Comparison of ENCODE assay signal across 9 cellular contexts in genomic region chr19:50794074-50794777, GRCh38. TPM values are rescaled to one million over a fixed set of nuclear protein-coding genes. Genes with fewer than 3 reads are reported as not detected.
A peak's percentile ranks its signal among the peaks of the same experiment; 100 is the strongest.
DNase-seq lines count a peak whose midpoint lies in the region; ATAC-seq, FAIRE-seq and TF ChIP-seq lines count a peak whose summit lies in the region.
"Had no signal": no experiment of that assay in that cellular context is flagged by ENCODE, and none has a peak within 500 bp of the region (broad histone marks: within the 10 kb centered on the region; RNA-seq: fewer than 3 reads in every experiment).

No MANE protein-coding gene starts in this region.

- no peak overlapping the region for H3K4ac ChIP-seq in mesenchymal stem cell (ENCODE audit: low read depth in 1 of 2, low read length in 2 of 2)

- no peak overlapping the region for H3K18ac ChIP-seq in mesenchymal stem cell (ENCODE audit: low read depth in 1 of 2, low read length in 2 of 2)

- H4K91ac ChIP-seq in mesenchymal stem cell (ENCODE audit: low read length) = no peak overlapping the region

- H3K27me3 ChIP-seq in K562 (ENCODE audit: control insufficient read depth in 2 of 2, insufficient read depth in 2 of 2, low read length in 2 of 2) = no peaks in the 10 kb centered on the region
- H3K27me3 ChIP-seq in mesenchymal stem cell (ENCODE audit: control insufficient read depth in 1 of 2, insufficient read depth in 1 of 2, low read length in 2 of 2) = no peaks in the 10 kb centered on the region

- no peak overlapping the region for H2AK5ac ChIP-seq in mesenchymal stem cell (ENCODE audit: low read length, severe bottlenecking)

- TF ChIP-seq CTCF in K562 (IDR thresholded peaks at IDR 0.05 in 2 of 3, conservative IDR thresholded peaks at IDR 0.05 in 1 of 3; ENCODE audit: insufficient read depth in 2 of 3, low read depth in 1 of 3, low read length in 3 of 3) = peak; percentile 61 to 70 (median 65)

- H4K20me1 ChIP-seq in K562 (replicated peaks; ENCODE audit: control insufficient read depth, insufficient read depth, low read length) = peaks cover 37% of the 10 kb centered on the region

- no peak overlapping the region for H2BK12ac ChIP-seq in mesenchymal stem cell (ENCODE audit: low read length in 2 of 2)

- FAIRE-seq in K562 (lab: Jason Lieb, UNC) = peak; percentile 69
- no peak for FAIRE-seq in urothelium cell line (lab: Jason Lieb, UNC)

- BruUV-seq in K562 (replicated peaks; lab: Mats Ljungman, UMichigan) = no TSS peak

- H3K9me3 ChIP-seq in K562 (replicated peaks; ENCODE audit: control insufficient read depth, insufficient read depth, low read depth, low read length) = no peaks in the 10 kb centered on the region
- no peaks in the 10 kb centered on the region for H3K9me3 ChIP-seq in mesenchymal stem cell (ENCODE audit: control insufficient read depth, low read length)

- 14% methylated on average over 11 of the region's 11 CpGs for WGBS in K562 (ENCODE audit: insufficient coverage, low coverage, missing lambda C conversion rate)
- WGBS in mesenchymal stem cell = 50% methylated on average over 9 of the region's 11 CpGs

- no peaks in the 10 kb centered on the region; the same call in 2 of the 3 replicates for H3K79me2 ChIP-seq in K562 (ENCODE audit: control insufficient read depth, insufficient read depth, low read length)

- no peak overlapping the region for H3K27ac ChIP-seq in K562 (ENCODE audit: extremely low read depth, low read depth, low read length)
- no peak overlapping the region for H3K27ac ChIP-seq in mesenchymal stem cell (ENCODE audit: low read length, poor library complexity, severe bottlenecking)

- ATAC-seq in K562 (peak; percentile 69), GM19351 (IDR thresholded peaks at IDR 0.05; ENCODE audit: unreplicated experiment) (no peak)

- TF ChIP-seq EP300 in K562 (IDR thresholded peaks at IDR 0.05; ENCODE audit: low read length) = no peak

- DNase-seq in stimulated activated CD4-positive, alpha-beta T cell treated with anti-CD3 and anti-CD28 coated beads, Interleukin-4, amount 100 ng/mL, for 1 hour = peak; percentile 44
- no peak for DNase-seq in stimulated activated CD4-positive, alpha-beta T cell treated with anti-CD3 and anti-CD28 coated beads, Interleukin-4, amount 100 ng/mL, for 4 hours
- DNase-seq in NCI-H2171 treated with DMSO at 0.1 percent for 48 hours (lab: John Stamatoyannopoulos, UW) = peak; percentile 85
- DNase-seq in K562 (ENCODE audit: extremely low read depth in 1 of 4, low spot score in 3 of 4) = peak; percentile 77 to 84 (median 79)
- peak; percentile 29 for DNase-seq in urothelium cell line (ENCODE audit: low spot score)
- no peak for DNase-seq in hepatic stellate cell (ENCODE audit: low spot score)
- DNase-seq in mesenchymal stem cell = no peak
- DNase-seq: NCI-H226 had no signal

- H3K4me3 ChIP-seq in K562 (no peak overlapping the region), mesenchymal stem cell (ENCODE audit: insufficient read depth in 1 of 2, low read depth in 1 of 2, low read length in 2 of 2) (no peak overlapping the region)

- TF ChIP-seq RAD21 in K562 (CRISPR knock-in tag; conservative IDR thresholded peaks at IDR 0.05 in 1 of 2, IDR thresholded peaks at IDR 0.05 in 1 of 2) = peak; percentile 53 to 79

- POLR2A ChIA-PET in K562 (lab: Yijun Ruan, JAX) = interaction anchor here (0.6 to 3.7 kb wide), 17 partner anchors 10 to 234 kb away, joined by 3 to 58 read pairs (median 3); no protein-coding TSS in a partner anchor

- H2AFZ ChIP-seq in K562 (ENCODE audit: low read depth, low read length) = no peak overlapping the region
- H2AFZ ChIP-seq in mesenchymal stem cell (ENCODE audit: low read depth, low read length) = no peak overlapping the region

- no peak overlapping the region for H3K14ac ChIP-seq in mesenchymal stem cell (ENCODE audit: low read length in 2 of 2)

- peaks cover 37% of the 10 kb centered on the region; the same call in 2 of the 3 replicates for H3K36me3 ChIP-seq in K562 (ENCODE audit: control insufficient read depth, insufficient read depth, low read length)
- peaks cover 25 to 46% of the 10 kb centered on the region in 2 experiments for H3K36me3 ChIP-seq in mesenchymal stem cell (ENCODE audit: control insufficient read depth in 1 of 2, insufficient read depth in 2 of 2, low read depth in 1 of 2, low read length in 2 of 2)

- in situ Hi-C loops in K562 (cut with MboI) = loop anchor here (5.0 kb wide), 2 partner anchors 78 to 123 kb away; partner anchors contain the start of gene KLK2

- H3K4me2 ChIP-seq in K562 (ENCODE audit: insufficient read depth, low read length) (peak overlapping the region; percentile 19; the same call in 1 of the 2 replicates), mesenchymal stem cell (ENCODE audit: low read length, poor library complexity, severe bottlenecking) (no peak overlapping the region)

- no peak overlapping the region for H2BK5ac ChIP-seq in mesenchymal stem cell (ENCODE audit: low read depth, low read length, poor library complexity, severe bottlenecking)

- TF ChIP-seq POLR2A in K562 (conservative IDR thresholded peaks at IDR 0.05) = no peak

- peaks cover 15% of the 10 kb centered on the region for H3K9me1 ChIP-seq in K562 (ENCODE audit: control insufficient read depth, insufficient read depth, low read length)

- CTCF ChIA-PET in K562 (lab: Yijun Ruan, JAX; ENCODE audit: low intra/inter-chr PET ratio) = interaction anchor here (0.8 to 1.8 kb wide), 3 partner anchors 77 to 127 kb away, joined by 3 to 4 read pairs (median 3); no protein-coding TSS in a partner anchor

- intact Hi-C loops in K562 (cut with micrococcal nuclease) = loop anchor here (1.0 to 2.0 kb wide), 2 partner anchors 76 to 129 kb away; no protein-coding TSS in a partner anchor

- no peak overlapping the region for H4K8ac ChIP-seq in mesenchymal stem cell (ENCODE audit: low read length)

- no peak overlapping the region for H3K23ac ChIP-seq in mesenchymal stem cell (ENCODE audit: low read length in 2 of 2)

- H3K79me1 ChIP-seq in mesenchymal stem cell (replicated peaks; ENCODE audit: low read length, poor library complexity, severe bottlenecking) = peaks cover 25% of the 10 kb centered on the region

- H3K4me1 ChIP-seq in K562 (replicated peaks in 1 of 2; ENCODE audit: control insufficient read depth in 2 of 2, insufficient read depth in 2 of 2, low read length in 2 of 2) (peaks cover 7 to 62% of the 10 kb centered on the region in 2 experiments; a peak in 4 of 5 replicates), mesenchymal stem cell (ENCODE audit: control insufficient read depth, insufficient read depth, low read depth, low read length) (peaks cover 12% of the 10 kb centered on the region)

- H3K9ac ChIP-seq in K562 (ENCODE audit: insufficient read depth in 1 of 2, low read depth in 2 of 2, low read length in 2 of 2) (0 out of 4 replicates have a peak overlapping the region, but pooled peaks of 1 of the 2 experiments have one; percentile 38), mesenchymal stem cell (ENCODE audit: low read length) (no peak overlapping the region)

- no peak overlapping the region for H2BK15ac ChIP-seq in mesenchymal stem cell (ENCODE audit: low read depth, poor library complexity, severe bottlenecking)

- no peak overlapping the region for H2BK120ac ChIP-seq in mesenchymal stem cell (ENCODE audit: low read depth, low read length)

RNA-seq across cellular contexts. Expression of gene ACP4, which starts 4.0 kb away (rescaled TPM):
- total RNA-seq in K562 (2011; cell fraction: chromatin; rRNA removed; ENCODE audit: low replicate concordance) = not detected in 2 replicates
- total RNA-seq in K562 (2011; cell fraction: nucleolus; rRNA removed) = not detected in 2 replicates
- not detected in 2 replicates for total RNA-seq in K562 (2011; cell fraction: nucleoplasm; rRNA removed)
- not detected in 2 replicates for total RNA-seq in K562 (2014; rRNA removed)
- total RNA-seq in K562 (2014; rRNA removed; fragmentation: Illumina TruSeq; extraction: Trizol) = not detected in 2 replicates
- not detected in 2 replicates for total RNA-seq in K562 (2015; rRNA removed; fragmentation: Illumina TruSeq; extraction: Trizol)
- not detected in 2 replicates for total RNA-seq in K562 (2021)
- not detected in 2 replicates for polyA plus RNA-seq in K562 (2011; rRNA removed)
- polyA plus RNA-seq in K562 (2011; cell fraction: cytosol; rRNA removed) = not detected in 2 replicates
- polyA plus RNA-seq in K562 (2011; cell fraction: nucleus; rRNA removed) = not detected in 2 replicates
- polyA plus RNA-seq in K562 (2012) = not detected in 2 replicates
- not detected in 2 replicates for polyA plus RNA-seq in K562 (2014; fragmentation: Illumina TruSeq; extraction: Trizol)
- polyA plus RNA-seq in K562 (2014; fragmentation: Nextera tagmentation; extraction: Ambion mirVana) = not detected
- polyA plus RNA-seq in K562 (2014; rRNA removed) = not detected in 2 replicates
- not detected in 2 replicates for polyA minus RNA-seq in K562 (2011; rRNA and poly(A)+ RNA removed)
- not detected in 2 replicates for polyA minus RNA-seq in K562 (2011; cell fraction: cytosol; rRNA and poly(A)+ RNA removed)
- polyA minus RNA-seq in K562 (2011; cell fraction: nucleus; rRNA and poly(A)+ RNA removed) = not detected in 2 replicates
- not detected for polyA plus RNA-seq in mesenchymal stem cell (2013, experiment 1 of 2)
- not detected for polyA plus RNA-seq in mesenchymal stem cell (2013, experiment 2 of 2)

RNA-seq across cellular contexts. Expression of gene GPR32, which starts 24.0 kb away (rescaled TPM):
- total RNA-seq in K562 (2011; cell fraction: chromatin; rRNA removed; ENCODE audit: low replicate concordance) = not detected in 2 replicates
- not detected in 2 replicates for total RNA-seq in K562 (2011; cell fraction: nucleolus; rRNA removed)
- total RNA-seq in K562 (2011; cell fraction: nucleoplasm; rRNA removed) = not detected in 2 replicates
- not detected in 2 replicates for total RNA-seq in K562 (2014; rRNA removed)
- total RNA-seq in K562 (2014; rRNA removed; fragmentation: Illumina TruSeq; extraction: Trizol) = not detected in 2 replicates
- total RNA-seq in K562 (2015; rRNA removed; fragmentation: Illumina TruSeq; extraction: Trizol) = not detected in 2 replicates
- 0.18 TPM in 1 of 2 replicates, not detected in the other for total RNA-seq in K562 (2021)
- polyA plus RNA-seq in K562 (2011; rRNA removed) = not detected in 2 replicates
- polyA plus RNA-seq in K562 (2011; cell fraction: cytosol; rRNA removed) = not detected in 2 replicates
- not detected in 2 replicates for polyA plus RNA-seq in K562 (2011; cell fraction: nucleus; rRNA removed)
- 0.07 and 0.12 TPM in 2 replicates for polyA plus RNA-seq in K562 (2012)
- not detected in 2 replicates for polyA plus RNA-seq in K562 (2014; fragmentation: Illumina TruSeq; extraction: Trizol)
- polyA plus RNA-seq in K562 (2014; fragmentation: Nextera tagmentation; extraction: Ambion mirVana) = not detected
- not detected in 2 replicates for polyA plus RNA-seq in K562 (2014; rRNA removed)
- polyA minus RNA-seq in K562 (2011; rRNA and poly(A)+ RNA removed) = not detected in 2 replicates
- not detected in 2 replicates for polyA minus RNA-seq in K562 (2011; cell fraction: cytosol; rRNA and poly(A)+ RNA removed)
- not detected in 2 replicates for polyA minus RNA-seq in K562 (2011; cell fraction: nucleus; rRNA and poly(A)+ RNA removed)
- polyA plus RNA-seq in mesenchymal stem cell (2013, experiment 1 of 2) = not detected
- polyA plus RNA-seq in mesenchymal stem cell (2013, experiment 2 of 2) = not detected

RNA-seq across cellular contexts. Expression of gene KLK1, which starts 29.4 kb away (rescaled TPM):
- total RNA-seq in K562 (2011; cell fraction: chromatin; rRNA removed; ENCODE audit: low replicate concordance) = 12.6 and 15.0 TPM in 2 replicates
- total RNA-seq in K562 (2011; cell fraction: nucleolus; rRNA removed) = 8.7 and 9.7 TPM in 2 replicates
- 14.8 and 17.8 TPM in 2 replicates for total RNA-seq in K562 (2011; cell fraction: nucleoplasm; rRNA removed)
- 1.2 and 3.1 TPM in 2 replicates for total RNA-seq in K562 (2014; rRNA removed)
- total RNA-seq in K562 (2014; rRNA removed; fragmentation: Illumina TruSeq; extraction: Trizol) = 1.5 TPM in 2 replicates
- total RNA-seq in K562 (2015; rRNA removed; fragmentation: Illumina TruSeq; extraction: Trizol) = 0.87 and 1.3 TPM in 2 replicates
- total RNA-seq in K562 (2021) = 9.3 and 11.7 TPM in 2 replicates
- 9.6 and 13.5 TPM in 2 replicates for polyA plus RNA-seq in K562 (2011; rRNA removed)
- polyA plus RNA-seq in K562 (2011; cell fraction: cytosol; rRNA removed) = 16.9 and 24.1 TPM in 2 replicates
- polyA plus RNA-seq in K562 (2011; cell fraction: nucleus; rRNA removed) = 23.3 and 36.6 TPM in 2 replicates
- 13.7 and 31.9 TPM in 2 replicates for polyA plus RNA-seq in K562 (2012)
- polyA plus RNA-seq in K562 (2014; fragmentation: Illumina TruSeq; extraction: Trizol) = 14.3 and 15.4 TPM in 2 replicates
- 10 to 100 TPM in 1 of 2 experiments, 1 to 10 TPM in 1; 9.1 to 10.3 TPM for polyA plus RNA-seq in K562 (2014; fragmentation: Nextera tagmentation; extraction: Ambion mirVana)
- 5.3 and 9.8 TPM in 2 replicates for polyA plus RNA-seq in K562 (2014; rRNA removed)
- polyA minus RNA-seq in K562 (2011; rRNA and poly(A)+ RNA removed) = 8.6 and 11.7 TPM in 2 replicates
- 8.4 and 11.9 TPM in 2 replicates for polyA minus RNA-seq in K562 (2011; cell fraction: cytosol; rRNA and poly(A)+ RNA removed)
- polyA minus RNA-seq in K562 (2011; cell fraction: nucleus; rRNA and poly(A)+ RNA removed) = 7.9 and 10.4 TPM in 2 replicates
- 0.32 TPM for polyA plus RNA-seq in mesenchymal stem cell (2013, experiment 1 of 2)
- polyA plus RNA-seq in mesenchymal stem cell (2013, experiment 2 of 2) = 0.11 TPM

RNA-seq across cellular contexts. Expression of gene KLK15, which starts 39.1 kb away (rescaled TPM):
- total RNA-seq in K562 (2011; cell fraction: chromatin; rRNA removed; ENCODE audit: low replicate concordance) = not detected in 2 replicates
- total RNA-seq in K562 (2011; cell fraction: nucleolus; rRNA removed) = not detected in 2 replicates
- not detected in 2 replicates for total RNA-seq in K562 (2011; cell fraction: nucleoplasm; rRNA removed)
- total RNA-seq in K562 (2014; rRNA removed) = not detected in 2 replicates
- total RNA-seq in K562 (2014; rRNA removed; fragmentation: Illumina TruSeq; extraction: Trizol) = not detected in 2 replicates
- total RNA-seq in K562 (2015; rRNA removed; fragmentation: Illumina TruSeq; extraction: Trizol) = not detected in 2 replicates
- not detected in 2 replicates for total RNA-seq in K562 (2021)
- polyA plus RNA-seq in K562 (2011; rRNA removed) = not detected in 2 replicates
- polyA plus RNA-seq in K562 (2011; cell fraction: cytosol; rRNA removed) = not detected in 2 replicates
- not detected in 2 replicates for polyA plus RNA-seq in K562 (2011; cell fraction: nucleus; rRNA removed)
- not detected in 2 replicates for polyA plus RNA-seq in K562 (2012)
- polyA plus RNA-seq in K562 (2014; fragmentation: Illumina TruSeq; extraction: Trizol) = not detected in 2 replicates
- polyA plus RNA-seq in K562 (2014; fragmentation: Nextera tagmentation; extraction: Ambion mirVana) = not detected
- polyA plus RNA-seq in K562 (2014; rRNA removed) = not detected in 2 replicates
- not detected in 2 replicates for polyA minus RNA-seq in K562 (2011; rRNA and poly(A)+ RNA removed)
- not detected in 2 replicates for polyA minus RNA-seq in K562 (2011; cell fraction: cytosol; rRNA and poly(A)+ RNA removed)
- polyA minus RNA-seq in K562 (2011; cell fraction: nucleus; rRNA and poly(A)+ RNA removed) = not detected in 2 replicates
- polyA plus RNA-seq in mesenchymal stem cell (2013, experiment 1 of 2) = not detected
- not detected for polyA plus RNA-seq in mesenchymal stem cell (2013, experiment 2 of 2)

Comparison
In these comparisons a context has a peak if more than half of its experiments do, and no peak if none do; other contexts are left out.
1. DNase-seq: peak in stimulated activated CD4-positive, alpha-beta T cell treated with anti-CD3 and anti-CD28 coated beads, Interleukin-4, amount 100 ng/mL, for 1 hour (single experiment), NCI-H2171 treated with DMSO at 0.1 percent for 48 hours (single experiment), K562 (4 of 4) and urothelium cell line (single experiment); none in stimulated activated CD4-positive, alpha-beta T cell treated with anti-CD3 and anti-CD28 coated beads, Interleukin-4, amount 100 ng/mL, for 4 hours (0 of 2), hepatic stellate cell (single experiment) and mesenchymal stem cell (single experiment).